Comparison of ENCODE assay signal across 32 cellular contexts in genomic region chr10:31853629-31854028, GRCh38.
DNase-seq lines count a peak whose midpoint lies in the region; ATAC-seq, FAIRE-seq and TF ChIP-seq lines count a peak whose summit lies in the region.
"Had no signal": no experiment of that assay in that cellular context is flagged by ENCODE, and none has a peak within 500 bp of the region (broad histone marks: within the 10 kb centered on the region; RNA-seq: fewer than 3 reads in every experiment).

No MANE protein-coding gene starts in this region.

- no peaks in the 10 kb centered on the region for H3K27me3 Mint-ChIP-seq in activated T-helper 17 cell treated with anti-CD3 and anti-CD28 coated beads, Interleukin-2, amount 50 U/mL, for 72 hours
- no peaks in the 10 kb centered on the region for H3K27me3 Mint-ChIP-seq in type B pancreatic cell
- H3K27me3 Mint-ChIP-seq: B cell; CD4-positive, alpha-beta memory T cell; CD4-positive, alpha-beta T cell; CD4-positive, CD25-positive, alpha-beta regulatory T cell; CD8-positive, alpha-beta memory T cell had no signal

- POLR2A ChIA-PET in A549 (lab: Yijun Ruan, JAX) (no interaction called here), HEK293 (lab: Yijun Ruan, JAX) (no interaction called here)

- H3K4me3 ChIP-seq in A549 = no peak overlapping the region
- no peak overlapping the region for H3K4me3 ChIP-seq in HEK293 (ENCODE audit: low read depth, low read length)
- H3K4me3 ChIP-seq: BLaER1; BLaER1 treated with 17β-estradiol and CSF1 and Interleukin-3, amounts not matched to agents 10 nM and 100 nM had no signal

- H3K4me1 ChIP-seq in A549 = no peaks in the 10 kb centered on the region
- H3K4me1 ChIP-seq in HEK293 (ENCODE audit: control insufficient read depth, insufficient read depth, low read length) = no peaks in the 10 kb centered on the region
- H3K4me1 ChIP-seq: BE2C, Caco-2 had no signal

- TF ChIP-seq EP300 in A549 (IDR thresholded peaks at IDR 0.05) = no peak

- WGBS in A549 (ENCODE audit: missing lambda C conversion rate) = 94% methylated on average over 2 of the region's 2 CpGs

- no peak for TF ChIP-seq POLR2A in A549 (IDR thresholded peaks at IDR 0.05; ENCODE audit: low read length)

- FAIRE-seq in A549 (lab: Jason Lieb, UNC) = peak; percentile 88

- H3K4me3 Mint-ChIP-seq in activated T-helper 17 cell treated with anti-CD3 and anti-CD28 coated beads, Interleukin-2, amount 50 U/mL, for 72 hours = no peak overlapping the region
- H3K4me3 Mint-ChIP-seq in type B pancreatic cell = no peak overlapping the region
- H3K4me3 Mint-ChIP-seq: B cell; CD14-positive monocyte; CD4-positive, alpha-beta memory T cell; CD4-positive, alpha-beta T cell; CD4-positive, CD25-positive, alpha-beta regulatory T cell; CD8-positive, alpha-beta memory T cell; CD8-positive, alpha-beta T cell had no signal

- H3K9me3 Mint-ChIP-seq in activated T-helper 17 cell treated with anti-CD3 and anti-CD28 coated beads, Interleukin-2, amount 50 U/mL, for 72 hours = no peaks in the 10 kb centered on the region
- H3K9me3 Mint-ChIP-seq in type B pancreatic cell = no peaks in the 10 kb centered on the region
- H3K9me3 Mint-ChIP-seq: CD14-positive monocyte; CD4-positive, alpha-beta memory T cell; CD4-positive, alpha-beta T cell; CD4-positive, CD25-positive, alpha-beta regulatory T cell; CD8-positive, alpha-beta memory T cell; CD8-positive, alpha-beta T cell had no signal

- H3K9me3 ChIP-seq in A549 (no peaks in the 10 kb centered on the region), HEK293 (ENCODE audit: control insufficient read depth, insufficient read depth, low read depth, low read length) (no peaks in the 10 kb centered on the region)
- H3K9me3 ChIP-seq: BE2C; BLaER1; BLaER1 treated with 17β-estradiol and CSF1 and Interleukin-3, amounts not matched to agents 10 nM and 100 nM; Caco-2 had no signal

- no peak for ATAC-seq in A549
- no peak for ATAC-seq in activated T-helper 17 cell treated with anti-CD3 and anti-CD28 coated beads, Interleukin-2, amount 50 U/mL, for 72 hours (replicated peaks)
- ATAC-seq in sciatic nerve = no peak
- no peak for ATAC-seq in GM21619 (IDR thresholded peaks at IDR 0.05; ENCODE audit: unreplicated experiment)
- ATAC-seq: CD8-positive, alpha-beta T cell had no signal

- TF ChIP-seq CTCF in A549 (IDR thresholded peaks at IDR 0.05) (no peak), HEK293 (tag by site-specific recombination; IDR thresholded peaks at IDR 0.05) (no peak), type B pancreatic cell (conservative IDR thresholded peaks at IDR 0.05) (no peak)

- CTCF ChIA-PET in A549 (lab: Yijun Ruan, JAX) = no interaction called here
- CTCF ChIA-PET in HEK293 (lab: Yijun Ruan, JAX) = interaction anchor here (1.0 kb wide), 1 partner anchor 94 kb away, joined by 3 read pairs; no protein-coding TSS in a partner anchor

- peaks cover 7% of the 10 kb centered on the region for H3K4me1 Mint-ChIP-seq in activated T-helper 17 cell treated with anti-CD3 and anti-CD28 coated beads, Interleukin-2, amount 50 U/mL, for 72 hours
- no peaks in the 10 kb centered on the region for H3K4me1 Mint-ChIP-seq in type B pancreatic cell (ENCODE audit: unreplicated experiment)
- H3K4me1 Mint-ChIP-seq: B cell had no signal

- TF ChIP-seq RAD21 in A549 (conservative IDR thresholded peaks at IDR 0.05 in 1 of 2, IDR thresholded peaks at IDR 0.05 in 1 of 2) = no peak

- intact Hi-C loops in sciatic nerve (cut with DNase I) = no loop called here

- H3K27ac ChIP-seq in A549 (no peak overlapping the region), HEK293 (ENCODE audit: extremely low read depth, low read depth, low read length) (no peak overlapping the region)
- H3K27ac ChIP-seq: 22Rv1; BLaER1; BLaER1 treated with 17β-estradiol and CSF1 and Interleukin-3, amounts not matched to agents 10 nM and 100 nM; C4-2B had no signal

- DNase-seq in A549 (ENCODE audit: low read depth in 1 of 2, low spot score in 1 of 2) = no peak
- no peak for DNase-seq in type B pancreatic cell (ENCODE audit: extremely low spot score, unreplicated experiment)
- no peak for DNase-seq in sciatic nerve (ENCODE audit: low spot score)
- DNase-seq: 8988T; ACHN; AML-193; BE2C; C1 segment of cervical spinal cord; Caco-2; Calu3; CD4-positive, alpha-beta memory T cell; CD4-positive, alpha-beta T cell; CD4-positive, CD25-positive, alpha-beta regulatory T cell; CD8-positive, alpha-beta memory T cell; CD8-positive, alpha-beta T cell; COR-L47; DMS 273 treated with DMSO at 0.1 percent for 48 hours; DMS153; DMS53; DMS79; DMS79 treated with DMSO at 0.1 percent for 48 hours; DND-41; EL had no signal

- H3K36me3 Mint-ChIP-seq in activated T-helper 17 cell treated with anti-CD3 and anti-CD28 coated beads, Interleukin-2, amount 50 U/mL, for 72 hours (ENCODE audit: low read depth) = peaks cover 27% of the 10 kb centered on the region
- H3K36me3 Mint-ChIP-seq in type B pancreatic cell = peaks cover 17% of the 10 kb centered on the region

- H3K36me3 ChIP-seq in HEK293 (ENCODE audit: control insufficient read depth in 2 of 2, insufficient read depth in 1 of 2, low read length in 2 of 2) = peaks cover 0 to 5% of the 10 kb centered on the region in 2 experiments; a peak in 2 of 3 replicates
- H3K36me3 ChIP-seq: BE2C had no signal

- H3K4me2 ChIP-seq in A549 = no peak overlapping the region
- H3K4me2 ChIP-seq: BLaER1; BLaER1 treated with 17β-estradiol and CSF1 and Interleukin-3, amounts not matched to agents 10 nM and 100 nM had no signal

- peak overlapping the region; percentile 22 for H3K27ac Mint-ChIP-seq in activated T-helper 17 cell treated with anti-CD3 and anti-CD28 coated beads, Interleukin-2, amount 50 U/mL, for 72 hours
- H3K27ac Mint-ChIP-seq in type B pancreatic cell = no peak overlapping the region
- H3K27ac Mint-ChIP-seq: B cell; CD14-positive monocyte; CD4-positive, alpha-beta memory T cell; CD4-positive, alpha-beta T cell; CD8-positive, alpha-beta memory T cell; CD8-positive, alpha-beta T cell had no signal

TF ChIP-seq in A549, 52 proteins besides CTCF, POLR2A, EP300 and RAD21 (continues in another document):
- TF ChIP-seq SMC3 (IDR thresholded peaks at IDR 0.05) (no peak), EHMT2 (IDR thresholded peaks at IDR 0.05; ENCODE audit: low read depth) (no peak), HOXA7 (CRISPR knock-in tag; IDR thresholded peaks at IDR 0.05) (no peak), USF2 (IDR thresholded peaks at IDR 0.05) (no peak), HES2 (IDR thresholded peaks at IDR 0.05) (no peak), CHD2 (IDR thresholded peaks at IDR 0.05; ENCODE audit: low read length, partially characterized antibody) (no peak), NPAS2 (CRISPR knock-in tag; IDR thresholded peaks at IDR 0.05; ENCODE audit: borderline replicate concordance) (no peak), FOSL2 (IDR thresholded peaks at IDR 0.05) (no peak), FOSL2 (CRISPR knock-in tag; IDR thresholded peaks at IDR 0.05) (no peak), FOXS1 (CRISPR knock-in tag; IDR thresholded peaks at IDR 0.05) (no peak)

TF ChIP-seq in HEK293, 187 proteins besides CTCF, POLR2A, EP300 and RAD21:
- TF ChIP-seq ZFP3 (tag by site-specific recombination; IDR thresholded peaks at IDR 0.05; ENCODE audit: low read depth) (no peak), SCRT2 (tag by site-specific recombination; IDR thresholded peaks at IDR 0.05) (peak; percentile 79), ZNF391 (tag by site-specific recombination; IDR thresholded peaks at IDR 0.05; ENCODE audit: borderline replicate concordance, low read depth) (no peak), KLF8 (tag by site-specific recombination; IDR thresholded peaks at IDR 0.05) (no peak), SCRT1 (tag by site-specific recombination; IDR thresholded peaks at IDR 0.05; ENCODE audit: borderline replicate concordance) (peak; percentile 53; the same call in 1 of the 2 replicates), ZNF354C (tag by site-specific recombination; IDR thresholded peaks at IDR 0.05; ENCODE audit: borderline replicate concordance, low read depth) (no peak)
TF ChIP-seq in HEK293: peak in this region for 2.
